In the genomic region with DNA sequence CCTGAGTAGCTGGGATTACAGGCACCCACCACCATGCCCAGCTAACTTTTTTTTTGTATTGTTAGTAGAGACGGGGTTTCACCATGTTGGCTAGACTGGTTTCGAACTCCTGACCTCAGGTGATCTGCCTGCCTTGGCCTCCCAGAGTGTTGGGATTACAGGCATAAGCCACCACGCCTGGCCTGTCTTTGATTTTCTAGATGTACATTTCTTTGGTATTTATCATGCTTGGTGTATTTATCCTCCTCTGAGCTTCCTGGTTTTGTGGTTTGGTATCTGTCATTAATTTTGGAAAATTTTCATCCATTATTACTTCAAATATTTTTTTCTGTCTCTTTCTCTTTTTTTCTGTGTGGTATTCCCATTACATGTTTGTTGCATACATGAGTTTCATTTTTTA, we compare ENCODE assay signal across 7 cellular contexts.
DNase-seq lines count a peak whose midpoint lies in the region; ATAC-seq, FAIRE-seq and TF ChIP-seq lines count a peak whose summit lies in the region.
"Not testable (repeated sequence)": the region's sequence is repeated elsewhere in the genome, so short reads cannot be mapped to it uniquely, and the experiment has no call there.

No MANE protein-coding gene starts in this region.

- BruUV-seq in HCT116 (replicated peaks; lab: Mats Ljungman, UMichigan), result not testable (repeated sequence)

- not testable (repeated sequence) for H3K9me2 ChIP-seq in HCT116 (ENCODE audit: insufficient read depth)

- H3K4me3 Mint-ChIP-seq in CD14-positive monocyte; T-helper 2 cell treated with Interferon-gamma antibody and Interleukin-4, amounts not matched to agents 5 μg/mL and 100 μg/mL, for 36 hours: not testable (repeated sequence)
- H3K4me3 Mint-ChIP-seq in activated T-helper 17 cell treated with anti-CD3 and anti-CD28 coated beads, Interleukin-2, amount 50 U/mL, for 72 hours, result peak overlapping the region; percentile 62

- peak overlapping the region in 5 of 7 donors; percentile 16 to 91 (median 57) for H3K27ac Mint-ChIP-seq in CD14-positive monocyte
- peak overlapping the region; percentile 98 for H3K27ac Mint-ChIP-seq in T-helper 2 cell treated with Interferon-gamma antibody and Interleukin-4, amounts not matched to agents 5 μg/mL and 100 μg/mL, for 36 hours
- H3K27ac Mint-ChIP-seq in activated T-helper 17 cell treated with anti-CD3 and anti-CD28 coated beads, Interleukin-2, amount 50 U/mL, for 72 hours, result peak overlapping the region; percentile 83

- CTCF ChIA-PET in HCT116 (lab: Charles Lee), result not testable (repeated sequence)

- peaks cover 13 to 25% of the 10 kb centered on the region in 2 experiments for H3K4me1 ChIP-seq in HCT116 (ENCODE audit: control insufficient read depth in 1 of 2, insufficient read depth in 2 of 2, low read length in 2 of 2)

- H2AFZ ChIP-seq in HCT116 (ENCODE audit: low read depth, low read length, poor library complexity, severe bottlenecking), result not testable (repeated sequence)

- not testable (repeated sequence) for H3K36me3 ChIP-seq in HCT116 (ENCODE audit: control insufficient read depth in 1 of 2, insufficient read depth in 2 of 2, low read length in 2 of 2)

- not testable (repeated sequence) for H3K27me3 Mint-ChIP-seq in CD14-positive monocyte (ENCODE audit: low read depth in 3 of 3); T-helper 2 cell treated with Interferon-gamma antibody and Interleukin-4, amounts not matched to agents 5 μg/mL and 100 μg/mL, for 36 hours (ENCODE audit: low read depth); activated T-helper 17 cell treated with anti-CD3 and anti-CD28 coated beads, Interleukin-2, amount 50 U/mL, for 72 hours

- TF ChIP-seq RAD21 in HCT116 (IDR thresholded peaks at IDR 0.05; ENCODE audit: low read depth), result not testable (repeated sequence)

- H3K9me3 ChIP-seq in HCT116 (ENCODE audit: control insufficient read depth in 1 of 2, insufficient read depth in 1 of 2, low read depth in 1 of 2, low read length in 2 of 2), result not testable (repeated sequence)

- ATAC-seq in HCT116, result peak; percentile 55; the same call in 1 of the 2 replicates
- ATAC-seq in activated T-helper 17 cell treated with anti-CD3 and anti-CD28 coated beads, Interleukin-2, amount 50 U/mL, for 72 hours (replicated peaks), result not testable (repeated sequence)

- peak overlapping the region; percentile 50 for H3K4me2 ChIP-seq in HCT116 (ENCODE audit: low read length)

- intact Hi-C loops in CD14-positive monocyte (cut with micrococcal nuclease), result loop anchor here in 1 of 2 donors (10.0 kb wide), 2 partner anchors 46 to 54 kb away; no protein-coding TSS in a partner anchor
- intact Hi-C loops in HCT116 (cut with micrococcal nuclease), result not testable (repeated sequence)

- not testable (repeated sequence) for H3K79me2 ChIP-seq in HCT116 (ENCODE audit: insufficient read depth, low read length)

- DNase-seq in CD14-positive monocyte (ENCODE audit: low spot score); HCT116 (ENCODE audit: low read depth, low spot score); T-helper 2 cell treated with Interferon-gamma antibody and Interleukin-4, amounts not matched to agents 5 μg/mL and 100 μg/mL, for 36 hours (ENCODE audit: low spot score); epithelial cell of prostate (ENCODE audit: low read depth, low spot score): not testable (repeated sequence)
- peak; percentile 73 for DNase-seq in RCC 7860 (ENCODE audit: low spot score)
- DNase-seq in iris pigment epithelial cell (ENCODE audit: low read depth), result peak; percentile 31

- not testable (repeated sequence) for H3K9ac ChIP-seq in HCT116 (ENCODE audit: low read length)

- H3K27ac ChIP-seq in HCT116 (ENCODE audit: low read depth, low read length) (peak overlapping the region; percentile 22; the same call in 1 of the 2 replicates), epithelial cell of prostate (peak overlapping the region; percentile 50)

- H3K36me3 Mint-ChIP-seq in CD14-positive monocyte; activated T-helper 17 cell treated with anti-CD3 and anti-CD28 coated beads, Interleukin-2, amount 50 U/mL, for 72 hours (ENCODE audit: low read depth): not testable (repeated sequence)
- H3K36me3 Mint-ChIP-seq in T-helper 2 cell treated with Interferon-gamma antibody and Interleukin-4, amounts not matched to agents 5 μg/mL and 100 μg/mL, for 36 hours (ENCODE audit: low read depth), result peaks cover 14% of the 10 kb centered on the region

- not testable (repeated sequence) for H3K4me3 ChIP-seq in HCT116 (replicated peaks in 1 of 2; ENCODE audit: low read depth in 1 of 2, low read length in 2 of 2)

- not testable (repeated sequence) for FAIRE-seq in RCC 7860 (lab: Jason Lieb, UNC)

- H4K20me1 ChIP-seq in HCT116 (ENCODE audit: insufficient read depth), result not testable (repeated sequence)

- POLR2A ChIA-PET in HCT116 (lab: Charles Lee), result not testable (repeated sequence)

- peaks cover 0 to 11% (median 2%) of the 10 kb centered on the region in 7 donors for H3K9me3 Mint-ChIP-seq in CD14-positive monocyte
- peaks cover 14% of the 10 kb centered on the region for H3K9me3 Mint-ChIP-seq in T-helper 2 cell treated with Interferon-gamma antibody and Interleukin-4, amounts not matched to agents 5 μg/mL and 100 μg/mL, for 36 hours
- peaks cover 10% of the 10 kb centered on the region for H3K9me3 Mint-ChIP-seq in activated T-helper 17 cell treated with anti-CD3 and anti-CD28 coated beads, Interleukin-2, amount 50 U/mL, for 72 hours

- not testable (repeated sequence) for H3K27me3 ChIP-seq in HCT116 (ENCODE audit: insufficient read depth, low read length)

- RAD21 ChIA-PET in HCT116 (lab: Charles Lee; ENCODE audit: low non-redundant PET in 1 of 2, low total read pairs in 2 of 2, uncharacterized antibody in 2 of 2, unreplicated experiment in 2 of 2), result not testable (repeated sequence)

- TF ChIP-seq CTCF in CD14-positive monocyte (IDR thresholded peaks at IDR 0.05); HCT116 (IDR thresholded peaks at IDR 0.05 in 2 of 3, conservative IDR thresholded peaks at IDR 0.05 in 1 of 3; ENCODE audit: borderline replicate concordance in 1 of 3, insufficient read depth in 1 of 3, low read depth in 2 of 3, low read length in 2 of 3): not testable (repeated sequence)

- TF ChIP-seq POLR2A in HCT116 (IDR thresholded peaks at IDR 0.05; ENCODE audit: borderline replicate concordance, extremely low read depth, insufficient read depth, insufficient read length), result not testable (repeated sequence)

- H3K4me1 Mint-ChIP-seq in CD14-positive monocyte, result peaks cover 29% of the 10 kb centered on the region
- peaks cover 28% of the 10 kb centered on the region for H3K4me1 Mint-ChIP-seq in T-helper 2 cell treated with Interferon-gamma antibody and Interleukin-4, amounts not matched to agents 5 μg/mL and 100 μg/mL, for 36 hours (ENCODE audit: low read depth)
- H3K4me1 Mint-ChIP-seq in activated T-helper 17 cell treated with anti-CD3 and anti-CD28 coated beads, Interleukin-2, amount 50 U/mL, for 72 hours, result peaks cover 33% of the 10 kb centered on the region

TF ChIP-seq in HCT116, 20 proteins besides CTCF, POLR2A, EP300 and RAD21:
- TF ChIP-seq SP1 (IDR thresholded peaks at IDR 0.05; ENCODE audit: low read depth) (peak; percentile 42; the same call in 1 of the 2 replicates), FOSL1 (IDR thresholded peaks at IDR 0.05; ENCODE audit: low read depth) (peak; percentile 20; the same call in 1 of the 2 replicates), JUND (IDR thresholded peaks at IDR 0.05) (peak; percentile 16; the same call in 1 of the 2 replicates)
